ENCODE assay signal across 1 cellular context in genomic region chr21:17455451-17455850, GRCh38.
TF ChIP-seq lines count a peak whose summit lies in the region.

No MANE protein-coding gene starts in this region.

TF ChIP-seq in HepG2, 621 proteins besides CTCF, POLR2A, EP300 and RAD21 (continued from another document):
- no peak for TF ChIP-seq PRDM15 (CRISPR knock-in tag; IDR thresholded peaks at IDR 0.05)
- TF ChIP-seq ZNF12 (CRISPR knock-in tag; IDR thresholded peaks at IDR 0.05): no peak
- TF ChIP-seq ZBTB38 (CRISPR knock-in tag; IDR thresholded peaks at IDR 0.05): no peak
- TF ChIP-seq XBP1 (CRISPR knock-in tag; IDR thresholded peaks at IDR 0.05): no peak
- no peak for TF ChIP-seq POLR2G (IDR thresholded peaks at IDR 0.05; ENCODE audit: low read depth, low read length)
- no peak for TF ChIP-seq BATF2 (CRISPR knock-in tag; IDR thresholded peaks at IDR 0.05)
- no peak for TF ChIP-seq PRDM4 (CRISPR knock-in tag; IDR thresholded peaks at IDR 0.05; ENCODE audit: borderline replicate concordance)
- TF ChIP-seq ZSCAN12 (CRISPR knock-in tag; IDR thresholded peaks at IDR 0.05): no peak
- TF ChIP-seq ELF3 (CRISPR knock-in tag; IDR thresholded peaks at IDR 0.05): peak; percentile 88
- no peak for TF ChIP-seq PRMT3 (CRISPR knock-in tag; IDR thresholded peaks at IDR 0.05; ENCODE audit: borderline replicate concordance, low read depth)
- TF ChIP-seq EED (CRISPR knock-in tag; IDR thresholded peaks at IDR 0.05): no peak
- no peak for TF ChIP-seq ETS1 (CRISPR knock-in tag; IDR thresholded peaks at IDR 0.05)
- TF ChIP-seq ZNF468 (CRISPR knock-in tag; IDR thresholded peaks at IDR 0.05): no peak
- no peak for TF ChIP-seq ZNF234 (CRISPR knock-in tag; conservative IDR thresholded peaks at IDR 0.05)
- no peak for TF ChIP-seq RFX3 (CRISPR knock-in tag; IDR thresholded peaks at IDR 0.05)
- TF ChIP-seq ZNF552 (CRISPR knock-in tag; IDR thresholded peaks at IDR 0.05; ENCODE audit: borderline replicate concordance): no peak
- TF ChIP-seq ZNF335 (CRISPR knock-in tag; IDR thresholded peaks at IDR 0.05): no peak
- no peak for TF ChIP-seq ZNF431 (CRISPR knock-in tag; IDR thresholded peaks at IDR 0.05; ENCODE audit: borderline replicate concordance, low read depth)
- no peak for TF ChIP-seq TOPORS (CRISPR knock-in tag; IDR thresholded peaks at IDR 0.05)
- no peak for TF ChIP-seq KDM4B (CRISPR knock-in tag; IDR thresholded peaks at IDR 0.05)
- no peak for TF ChIP-seq ZBTB44 (CRISPR knock-in tag; IDR thresholded peaks at IDR 0.05)
- TF ChIP-seq MNT (IDR thresholded peaks at IDR 0.05): no peak
- TF ChIP-seq ZNF543 (CRISPR knock-in tag; IDR thresholded peaks at IDR 0.05): no peak
- TF ChIP-seq ZNF143 (CRISPR knock-in tag; IDR thresholded peaks at IDR 0.05): no peak
- TF ChIP-seq SIX1 (CRISPR knock-in tag; IDR thresholded peaks at IDR 0.05; ENCODE audit: borderline replicate concordance): no peak
- no peak for TF ChIP-seq ZNF207 (IDR thresholded peaks at IDR 0.05; ENCODE audit: borderline replicate concordance)
- peak; percentile 14; the same call in 1 of the 2 replicates for TF ChIP-seq ZBTB39 (CRISPR knock-in tag; IDR thresholded peaks at IDR 0.05)
- TF ChIP-seq HDAC2 (CRISPR knock-in tag; IDR thresholded peaks at IDR 0.05): 0 out of 2 replicates have a peak, but pooled peaks have one; percentile 19
- TF ChIP-seq ZNF792 (CRISPR knock-in tag; IDR thresholded peaks at IDR 0.05): no peak
- TF ChIP-seq ZBTB46 (CRISPR knock-in tag; IDR thresholded peaks at IDR 0.05; ENCODE audit: borderline replicate concordance): no peak
- no peak for TF ChIP-seq HOXA7 (CRISPR knock-in tag; IDR thresholded peaks at IDR 0.05)
- peak; percentile 22; the same call in 1 of the 2 replicates for TF ChIP-seq SOX5 (CRISPR knock-in tag; IDR thresholded peaks at IDR 0.05; ENCODE audit: borderline replicate concordance)
- TF ChIP-seq SOX13 (IDR thresholded peaks at IDR 0.05): no peak
- TF ChIP-seq SOX13 (CRISPR knock-in tag; conservative IDR thresholded peaks at IDR 0.05 in 1 of 2, IDR thresholded peaks at IDR 0.05 in 1 of 2): no peak
- TF ChIP-seq ZIK1 (CRISPR knock-in tag; IDR thresholded peaks at IDR 0.05; ENCODE audit: borderline replicate concordance, low read depth): no peak
- no peak for TF ChIP-seq SP4 (CRISPR knock-in tag; IDR thresholded peaks at IDR 0.05)
- TF ChIP-seq GATAD2A (CRISPR knock-in tag; IDR thresholded peaks at IDR 0.05): no peak
- peak; percentile 11; the same call in 1 of the 2 replicates for TF ChIP-seq HMG20A (CRISPR knock-in tag; IDR thresholded peaks at IDR 0.05; ENCODE audit: borderline replicate concordance)
- TF ChIP-seq ZNF639 (CRISPR knock-in tag; conservative IDR thresholded peaks at IDR 0.05): no peak
- no peak for TF ChIP-seq ZNF749 (CRISPR knock-in tag; IDR thresholded peaks at IDR 0.05; ENCODE audit: borderline replicate concordance)
- no peak for TF ChIP-seq ISL2 (CRISPR knock-in tag; IDR thresholded peaks at IDR 0.05)
- TF ChIP-seq MAFG (CRISPR knock-in tag; IDR thresholded peaks at IDR 0.05): no peak
- TF ChIP-seq HNF4A (CRISPR knock-in tag; IDR thresholded peaks at IDR 0.05): peak; percentile 43; the same call in 1 of the 2 replicates
- no peak for TF ChIP-seq ZNF7 (CRISPR knock-in tag; IDR thresholded peaks at IDR 0.05)
- peak; percentile 50; the same call in 1 of the 2 replicates for TF ChIP-seq PAXIP1 (CRISPR knock-in tag; conservative IDR thresholded peaks at IDR 0.05)
